In the genomic region with DNA sequence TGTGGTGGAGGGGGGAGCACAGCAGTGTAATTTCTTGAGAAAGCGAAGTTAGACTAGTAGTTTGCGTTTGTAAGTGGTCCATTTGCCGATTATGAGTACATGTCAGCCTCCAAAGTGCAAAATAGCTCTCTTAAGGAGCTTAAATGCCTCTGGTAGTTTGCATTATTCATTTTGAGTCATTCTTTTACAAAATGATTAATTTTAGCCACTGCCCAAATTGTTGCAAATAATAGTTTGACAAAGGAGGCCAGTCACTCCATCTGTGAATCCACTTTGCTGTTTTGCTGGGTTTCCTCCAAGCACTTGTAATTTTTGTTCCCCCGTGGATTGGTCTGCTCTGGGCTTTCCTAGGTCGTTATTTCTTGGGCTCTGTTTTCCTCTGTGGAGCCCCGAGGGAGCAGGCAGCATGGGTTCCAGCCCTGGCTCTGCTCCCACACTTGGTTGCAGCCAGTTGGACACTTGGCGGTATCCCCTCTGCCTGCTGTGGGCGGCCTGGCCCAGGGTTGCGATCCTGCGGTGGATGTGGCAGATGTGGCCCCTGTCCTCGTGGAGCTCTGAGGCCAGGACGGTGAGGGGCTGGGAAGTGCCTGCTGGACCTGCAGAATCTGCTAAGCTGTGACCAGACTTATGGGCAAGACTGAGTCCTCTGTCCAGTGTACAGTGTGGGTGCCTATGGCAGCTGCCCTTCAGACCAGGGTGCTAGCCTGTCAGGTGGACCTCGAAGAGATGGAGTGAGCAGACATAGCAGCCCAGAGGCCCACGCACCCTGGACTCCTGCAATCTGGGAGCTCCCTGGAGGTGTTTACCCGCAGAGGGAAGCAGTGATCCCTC, we compare ENCODE assay signal across 11 cellular contexts.
DNase-seq lines count a peak whose midpoint lies in the region; ATAC-seq and TF ChIP-seq lines count a peak whose summit lies in the region.
"Had no signal": no experiment of that assay in that cellular context is flagged by ENCODE, and none has a peak within 500 bp of the region (broad histone marks: within the 10 kb centered on the region; RNA-seq: fewer than 3 reads in every experiment).

No MANE protein-coding gene starts in this region.

- H3K4me1 Mint-ChIP-seq in osteocyte (ENCODE audit: unreplicated experiment), result peaks cover 78% of the 10 kb centered on the region

- H2AFZ ChIP-seq in ACC112 (ENCODE audit: low read length, unreplicated experiment) (no peak overlapping the region), fibroblast of lung (ENCODE audit: low read length) (no peak overlapping the region)

- ATAC-seq in HG03432 (IDR thresholded peaks at IDR 0.05; ENCODE audit: unreplicated experiment), result no peak
- no peak for ATAC-seq in HG02588 (IDR thresholded peaks at IDR 0.05; ENCODE audit: unreplicated experiment)

- POLR2A ChIA-PET in HEK293T (lab: Yijun Ruan, JAX), result no interaction called here

- H3K9me3 ChIP-seq in Peyer's patch (no peaks in the 10 kb centered on the region), fibroblast of lung (ENCODE audit: control insufficient read depth, insufficient read depth, low read depth, low read length) (no peaks in the 10 kb centered on the region)

- H3K9ac ChIP-seq in fibroblast of lung (ENCODE audit: insufficient read depth, low read length), result peak overlapping the region; percentile 18

- peak overlapping the region; percentile 41 for H3K4me3 ChIP-seq in ACC112 (ENCODE audit: low read depth, low read length)
- H3K4me3 ChIP-seq in Peyer's patch, result no peak overlapping the region
- H3K4me3 ChIP-seq in fibroblast of lung (replicated peaks in 1 of 4; ENCODE audit: control extremely low read depth in 1 of 4, insufficient read depth in 1 of 4, low read depth in 3 of 4, low read length in 4 of 4), result no peak overlapping the region

- H3K4me3 Mint-ChIP-seq in osteocyte (ENCODE audit: unreplicated experiment), result no peak overlapping the region
- H3K4me3 Mint-ChIP-seq: activated CD4-positive, alpha-beta memory T cell treated with anti-CD3 and anti-CD28 coated beads for 36 hours; CD4-positive, CD25-positive, alpha-beta regulatory T cell had no signal

- H3K9me3 Mint-ChIP-seq in osteocyte (ENCODE audit: unreplicated experiment), result peaks cover 6% of the 10 kb centered on the region

- H3K27ac ChIP-seq in ACC112 (ENCODE audit: low read depth, low read length), result peak overlapping the region; percentile 93
- H3K27ac ChIP-seq in Peyer's patch, result peak overlapping the region in 3 of 4 donors; percentile 17 to 71 (median 22)
- H3K27ac ChIP-seq in fibroblast of lung (ENCODE audit: insufficient read depth, low read length), result peak overlapping the region; percentile 84

- H3K36me3 ChIP-seq in ACC112 (ENCODE audit: insufficient read depth, low read length) (peaks cover 10% of the 10 kb centered on the region), Peyer's patch (peaks cover 0 to 18% (median 0%) of the 10 kb centered on the region in 3 donors), fibroblast of lung (ENCODE audit: control insufficient read depth, insufficient read depth, low read length) (no peaks in the 10 kb centered on the region)

- CTCF ChIA-PET in HEK293T (lab: Yijun Ruan, JAX), result interaction anchor here (0.5 to 2.2 kb wide), 7 partner anchors 11 to 127 kb away, joined by 3 to 5 read pairs (median 5); no protein-coding TSS in a partner anchor

- H3K27ac Mint-ChIP-seq in osteocyte (ENCODE audit: unreplicated experiment), result peak overlapping the region; percentile 97
- H3K27ac Mint-ChIP-seq: activated CD4-positive, alpha-beta memory T cell treated with anti-CD3 and anti-CD28 coated beads for 36 hours; CD4-positive, CD25-positive, alpha-beta regulatory T cell had no signal

- no peak for TF ChIP-seq CTCF in Peyer's patch (IDR thresholded peaks at IDR 0.05)
- TF ChIP-seq CTCF in fibroblast of lung (conservative IDR thresholded peaks at IDR 0.05 in 1 of 2, IDR thresholded peaks at IDR 0.05 in 1 of 2; ENCODE audit: low read depth in 1 of 2, low read length in 2 of 2), result no peak
- no peak for TF ChIP-seq CTCF in osteocyte (IDR thresholded peaks at IDR 0.05)

- peaks cover 36% of the 10 kb centered on the region for H3K4me1 ChIP-seq in ACC112 (ENCODE audit: control insufficient read depth, insufficient read depth, low read length, unreplicated experiment)
- H3K4me1 ChIP-seq in Peyer's patch, result peaks cover 0 to 29% (median 0%) of the 10 kb centered on the region in 4 donors
- peaks cover 33% of the 10 kb centered on the region for H3K4me1 ChIP-seq in fibroblast of lung (ENCODE audit: control insufficient read depth, extremely low read depth, insufficient read depth, low read length)

- H3K27me3 Mint-ChIP-seq in osteocyte (ENCODE audit: unreplicated experiment), result no peaks in the 10 kb centered on the region

- peak overlapping the region; percentile 89 for H3K4me2 ChIP-seq in fibroblast of lung (ENCODE audit: extremely low read depth, insufficient read depth, low read length)

- DNase-seq in Peyer's patch (no peak), fibroblast of lung (ENCODE audit: low read depth in 2 of 2) (peak; percentile 54 to 76), osteocyte (ENCODE audit: extremely low spot score, unreplicated experiment) (no peak), HEK293T (ENCODE audit: extremely low spot score) (no peak), AG08396 (ENCODE audit: low spot score) (no peak)

- H3K27me3 ChIP-seq in ACC112 (ENCODE audit: insufficient read depth, low read length) (no peaks in the 10 kb centered on the region), Peyer's patch (no peaks in the 10 kb centered on the region), fibroblast of lung (ENCODE audit: control insufficient read depth, insufficient read depth, low read length) (no peaks in the 10 kb centered on the region)

- H3K79me2 ChIP-seq in ACC112 (ENCODE audit: control insufficient read depth, insufficient read depth, low read length, unreplicated experiment) (no peaks in the 10 kb centered on the region), fibroblast of lung (ENCODE audit: control insufficient read depth, insufficient read depth, low read length) (no peaks in the 10 kb centered on the region)

- no peak for TF ChIP-seq POLR2A in Peyer's patch (IDR thresholded peaks at IDR 0.05)

- H3K36me3 Mint-ChIP-seq in osteocyte (ENCODE audit: unreplicated experiment), result peaks cover 26% of the 10 kb centered on the region
- H3K36me3 Mint-ChIP-seq: activated CD4-positive, alpha-beta memory T cell treated with anti-CD3 and anti-CD28 coated beads for 36 hours; CD4-positive, CD25-positive, alpha-beta regulatory T cell; IgD-negative memory B cell had no signal

- no peaks in the 10 kb centered on the region for H4K20me1 ChIP-seq in fibroblast of lung (ENCODE audit: control insufficient read depth, extremely low read depth, insufficient read depth, low read length)

TF ChIP-seq in HEK293T, 16 proteins besides CTCF, POLR2A, EP300 and RAD21:
- TF ChIP-seq CTBP1 (IDR thresholded peaks at IDR 0.05; ENCODE audit: borderline replicate concordance) (no peak), FOXA1 (IDR thresholded peaks at IDR 0.05) (no peak), LEF1 (IDR thresholded peaks at IDR 0.05; ENCODE audit: borderline replicate concordance) (no peak), ELF4 (IDR thresholded peaks at IDR 0.05) (no peak), BHLHE40 (IDR thresholded peaks at IDR 0.05; ENCODE audit: borderline replicate concordance) (no peak), SUZ12 (IDR thresholded peaks at IDR 0.05) (no peak), FOXK2 (IDR thresholded peaks at IDR 0.05) (no peak), HDGF (IDR thresholded peaks at IDR 0.05; ENCODE audit: borderline replicate concordance) (no peak), TARDBP (IDR thresholded peaks at IDR 0.05) (no peak), L3MBTL2 (conservative IDR thresholded peaks at IDR 0.05) (no peak), ARNT (IDR thresholded peaks at IDR 0.05) (no peak)

Comparison
In these comparisons a context has a peak if more than half of its experiments do, and no peak if none do; other contexts are left out.
1. H3K27ac ChIP-seq: peak in every context shown above with its lines; median percentile 93 in ACC112; 84 in fibroblast of lung; 22 in Peyer's patch.
2. DNase-seq: peak in fibroblast of lung (2 of 2); none in Peyer's patch (0 of 3), osteocyte (single experiment), HEK293T (single experiment) and AG08396 (single experiment).